In genomic region chr6:33727932-33728331, GRCh38 we compare ENCODE assay signal across 14 cellular contexts. TPM values are rescaled to one million over a fixed set of nuclear protein-coding genes. Genes with fewer than 3 reads are reported as not detected.
A peak's percentile ranks its signal among the peaks of the same experiment; 100 is the strongest.
DNase-seq lines count a peak whose midpoint lies in the region; ATAC-seq and TF ChIP-seq lines count a peak whose summit lies in the region.
"Had no signal": no experiment of that assay in that cellular context is flagged by ENCODE, and none has a peak within 500 bp of the region (broad histone marks: within the 10 kb centered on the region; RNA-seq: fewer than 3 reads in every experiment).

No MANE protein-coding gene starts in this region.

- TF ChIP-seq CTCF in gastrocnemius medialis (IDR thresholded peaks at IDR 0.05 in 4 of 5, conservative IDR thresholded peaks at IDR 0.05 in 1 of 5) (no peak), GM13977 (IDR thresholded peaks at IDR 0.05; ENCODE audit: extremely low read depth, insufficient read depth, missing control alignments) (no peak)

- peaks cover 50 to 66% of the 10 kb centered on the region in 2 donors for H3K4me1 ChIP-seq in gastrocnemius medialis
- H3K4me1 ChIP-seq: BE2C had no signal

- ATAC-seq in left ventricle myocardium superior (peak; percentile 71), gastrocnemius medialis (peak in 1 of 2 donors; percentile 0)
- ATAC-seq: Panc1 had no signal

- DNase-seq in G401 (ENCODE audit: low spot score), result peak; percentile 96
- peak; percentile 95 for DNase-seq in cerebellar cortex (ENCODE audit: low spot score)
- DNase-seq in left ventricle myocardium superior, result peak; percentile 83
- DNase-seq in gastrocnemius medialis, result peak in 1 of 2 donors; percentile 81
- DNase-seq in GM13977 (ENCODE audit: low spot score), result no peak
- DNase-seq in NOMO-1 treated with DMSO at 0.1 percent for 48 hours (lab: John Stamatoyannopoulos, UW; ENCODE audit: unreplicated experiment), result no peak
- DNase-seq in COR-L47 (lab: John Stamatoyannopoulos, UW), result no peak
- DNase-seq: BE2C, HFFc6, MG63, NCI-H2081 treated with DMSO at 0.1 percent for 48 hours, NCI-H345, SHP77 had no signal

- H3K4me3 ChIP-seq in gastrocnemius medialis, result peak overlapping the region in 1 of 4 donors; percentile 6
- H3K4me3 ChIP-seq: MG63 had no signal

- H3K27me3 ChIP-seq in gastrocnemius medialis, result no peaks in the 10 kb centered on the region
- H3K27me3 ChIP-seq: BE2C, MG63 had no signal

- intact Hi-C loops in left ventricle myocardium superior (cut with micrococcal nuclease), result no loop called here
- intact Hi-C loops in gastrocnemius medialis (cut with DNase I; ENCODE audit: low total_unique reads), result loop anchor here (10.0 kb wide), 1 partner anchor 413 kb away; the partner anchor contains the start of genes TAPBP and ZBTB22

- peak overlapping the region; percentile 98 to 100 (median 100) for H3K27ac ChIP-seq in gastrocnemius medialis

- H3K9me3 ChIP-seq in gastrocnemius medialis, result no peaks in the 10 kb centered on the region
- H3K9me3 ChIP-seq: BE2C, MG63 had no signal

- H3K36me3 ChIP-seq in gastrocnemius medialis, result peaks cover 6 to 40% of the 10 kb centered on the region in 2 donors
- H3K36me3 ChIP-seq: BE2C, MG63 had no signal

- TF ChIP-seq POLR2A in gastrocnemius medialis (IDR thresholded peaks at IDR 0.05), result no peak

- in situ Hi-C loops in G401 (cut with HindIII; ENCODE audit: low sequenced_read_pairs) (no loop called here), gastrocnemius medialis (cut with MboI; ENCODE audit: low sequenced_read_pairs in 4 of 4) (loop anchor here in 1 of 4 donors (25.0 kb wide), 1 partner anchor 559 kb away; no protein-coding TSS in a partner anchor), GM13977 (cut with MboI; ENCODE audit: low pct_unique_long_range_greater_than_20kb, low sequenced_read_pairs, unreplicated experiment) (no loop called here)

RNA-seq across cellular contexts. Expression of gene UQCC2, which starts 16.4 kb away (rescaled TPM):
- total RNA-seq in G401 (2014; rRNA removed; shearing (Covaris generic)), result 24.9 and 51.4 TPM in 2 replicates
- total RNA-seq in left ventricle myocardium superior, result 190 TPM
- total RNA-seq in gastrocnemius medialis, result 100 to 1,000 TPM in 1 of 4 donors, 10 to 100 TPM in 3; 50.7 to 101 (median 63.5) TPM

RNA-seq across cellular contexts. Expression of gene IP6K3, which starts 18.8 kb away (rescaled TPM):
- 42.6 and 51.1 TPM in 2 replicates for total RNA-seq in G401 (2014; rRNA removed; shearing (Covaris generic))
- total RNA-seq in left ventricle myocardium superior, result 47.5 TPM
- total RNA-seq in gastrocnemius medialis, result 100 to 1,000 TPM; 287 to 570 (median 348) TPM

Comparison
In these comparisons a context has a peak if more than half of its experiments do, and no peak if none do; other contexts are left out.
1. DNase-seq: peak in G401 (single experiment), cerebellar cortex (single experiment) and left ventricle myocardium superior (single experiment); none in GM13977 (single experiment), NOMO-1 treated with DMSO at 0.1 percent for 48 hours (single experiment) and COR-L47 (single experiment).